In genomic region chr1:28867850-28868249, GRCh38 we compare ENCODE assay signal across 1 cellular context.
A peak's percentile ranks its signal among the peaks of the same experiment; 100 is the strongest.
TF ChIP-seq lines count a peak whose summit lies in the region.

No MANE protein-coding gene starts in this region.

TF ChIP-seq in K562, 482 proteins besides CTCF, POLR2A, EP300 and RAD21 (continued from another document):
- no peak for TF ChIP-seq FOXM1 (IDR thresholded peaks at IDR 0.05; ENCODE audit: low read depth)
- no peak for TF ChIP-seq FOXM1 (CRISPR knock-in tag; IDR thresholded peaks at IDR 0.05; ENCODE audit: low read depth)
- no peak for TF ChIP-seq ZC3H4 (CRISPR knock-in tag; IDR thresholded peaks at IDR 0.05; ENCODE audit: borderline replicate concordance)
- no peak for TF ChIP-seq AFF1 (IDR thresholded peaks at IDR 0.05; ENCODE audit: low read depth in 1 of 2, partially characterized antibody in 2 of 2)
- no peak for TF ChIP-seq RHOXF2B (CRISPR knock-in tag; conservative IDR thresholded peaks at IDR 0.05)
- 0 out of 2 replicates have a peak, but pooled peaks have one; percentile 8 for TF ChIP-seq PKNOX1 (IDR thresholded peaks at IDR 0.05)
- TF ChIP-seq ZNF717 (CRISPR knock-in tag; IDR thresholded peaks at IDR 0.05), result no peak
- no peak for TF ChIP-seq ZNF583 (CRISPR knock-in tag; IDR thresholded peaks at IDR 0.05)
- 0 out of 2 replicates have a peak, but pooled peaks have one; percentile 21 for TF ChIP-seq TGIF2 (CRISPR knock-in tag; IDR thresholded peaks at IDR 0.05)
- TF ChIP-seq THRA (IDR thresholded peaks at IDR 0.05), result no peak
- peak; percentile 24 for TF ChIP-seq RBM25 (IDR thresholded peaks at IDR 0.05; ENCODE audit: low read depth, low read length, severe bottlenecking)
- peak; percentile 75 for TF ChIP-seq RFX1 (IDR thresholded peaks at IDR 0.05)
- TF ChIP-seq ZBTB2 (IDR thresholded peaks at IDR 0.05), result no peak
- no peak for TF ChIP-seq HINFP (tag; conservative IDR thresholded peaks at IDR 0.05; ENCODE audit: low read depth)
- no peak for TF ChIP-seq ZNF696 (CRISPR knock-in tag; conservative IDR thresholded peaks at IDR 0.05)
- no peak for TF ChIP-seq TCF7 (IDR thresholded peaks at IDR 0.05; ENCODE audit: borderline replicate concordance)
- TF ChIP-seq RCOR1 (IDR thresholded peaks at IDR 0.05; ENCODE audit: borderline replicate concordance in 1 of 2, low read depth in 2 of 2, low read length in 2 of 2), result peak in 1 of 2 experiments; percentile 51; a peak in 1 of 4 replicates
- TF ChIP-seq KDM1A (IDR thresholded peaks at IDR 0.05), result peak; percentile 57 to 63; a peak in 3 of 4 replicates
- TF ChIP-seq ZNF280B (CRISPR knock-in tag; IDR thresholded peaks at IDR 0.05), result no peak
